ENCODE assay signal across 1 cellular context in the genomic region with DNA sequence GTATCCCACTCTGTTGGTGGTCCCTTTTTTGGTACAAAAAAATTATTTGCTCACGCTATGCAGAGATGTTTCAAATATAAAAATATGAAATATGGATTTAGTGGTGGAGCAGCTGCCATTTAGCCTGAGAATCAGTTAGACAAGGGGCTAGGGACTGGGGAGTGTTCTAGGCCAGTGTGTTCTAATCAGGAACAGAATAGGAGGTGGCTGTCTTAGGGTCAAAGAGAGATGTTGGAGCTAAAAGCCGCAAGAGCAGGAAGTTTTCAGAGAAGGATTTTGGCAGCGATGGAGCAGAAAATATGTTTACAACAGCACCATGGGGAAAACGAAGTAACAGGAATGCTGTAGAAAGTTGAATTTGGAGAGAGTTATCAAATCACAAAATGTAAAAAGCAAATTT.
TF ChIP-seq lines count a peak whose summit lies in the region.

No MANE protein-coding gene starts in this region.

TF ChIP-seq in IMR-90, 13 proteins besides CTCF, POLR2A, EP300 and RAD21:
- no peak for TF ChIP-seq SMC3 (IDR thresholded peaks at IDR 0.05; ENCODE audit: low read depth, low read length)
- TF ChIP-seq CEBPB (IDR thresholded peaks at IDR 0.05; ENCODE audit: low read depth, low read length), result no peak
- TF ChIP-seq MAFK (IDR thresholded peaks at IDR 0.05; ENCODE audit: low read depth, low read length), result no peak
- no peak for TF ChIP-seq RCOR1 (IDR thresholded peaks at IDR 0.05; ENCODE audit: insufficient replicate concordance, low read length)
- no peak for TF ChIP-seq BHLHE40 (IDR thresholded peaks at IDR 0.05; ENCODE audit: low read depth, low read length)
- TF ChIP-seq, protein P1, sequence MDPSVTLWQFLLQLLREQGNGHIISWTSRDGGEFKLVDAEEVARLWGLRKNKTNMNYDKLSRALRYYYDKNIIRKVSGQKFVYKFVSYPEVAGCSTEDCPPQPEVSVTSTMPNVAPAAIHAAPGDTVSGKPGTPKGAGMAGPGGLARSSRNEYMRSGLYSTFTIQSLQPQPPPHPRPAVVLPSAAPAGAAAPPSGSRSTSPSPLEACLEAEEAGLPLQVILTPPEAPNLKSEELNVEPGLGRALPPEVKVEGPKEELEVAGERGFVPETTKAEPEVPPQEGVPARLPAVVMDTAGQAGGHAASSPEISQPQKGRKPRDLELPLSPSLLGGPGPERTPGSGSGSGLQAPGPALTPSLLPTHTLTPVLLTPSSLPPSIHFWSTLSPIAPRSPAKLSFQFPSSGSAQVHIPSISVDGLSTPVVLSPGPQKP (IDR thresholded peaks at IDR 0.05; ENCODE audit: borderline replicate concordance, low read depth, low read length), result no peak
- no peak for TF ChIP-seq RFX5 (IDR thresholded peaks at IDR 0.05; ENCODE audit: low read depth, low read length)
- TF ChIP-seq CHD1 (IDR thresholded peaks at IDR 0.05; ENCODE audit: low read depth, low read length), result no peak
- no peak for TF ChIP-seq MXI1 (IDR thresholded peaks at IDR 0.05; ENCODE audit: borderline replicate concordance, low read depth, low read length)
- TF ChIP-seq FOS (IDR thresholded peaks at IDR 0.05; ENCODE audit: low read depth, low read length), result no peak
